In genomic region chr14:76884853-76885276, GRCh38 we compare ENCODE assay signal across 21 cellular contexts. TPM values are rescaled to one million over a fixed set of nuclear protein-coding genes. Genes with fewer than 3 reads are reported as not detected.
DNase-seq lines count a peak whose midpoint lies in the region; ATAC-seq, FAIRE-seq and TF ChIP-seq lines count a peak whose summit lies in the region.
"Had no signal": no experiment of that assay in that cellular context is flagged by ENCODE, and none has a peak within 500 bp of the region (broad histone marks: within the 10 kb centered on the region; RNA-seq: fewer than 3 reads in every experiment).

No MANE protein-coding gene starts in this region.

- H3F3A ChIP-seq in neural progenitor cell (ENCODE audit: low read depth), result no peaks in the 10 kb centered on the region

- TF ChIP-seq POLR2A in H1 (IDR thresholded peaks at IDR 0.05; ENCODE audit: control extremely low read depth in 1 of 2, low read depth in 2 of 2, low read length in 2 of 2), result no peak

- H3K27ac Mint-ChIP-seq in neural progenitor cell, result no peak overlapping the region
- no peak overlapping the region for H3K27ac Mint-ChIP-seq in stimulated activated naive B cell treated with anti-CD40 and anti-IgM and Interleukin-4, amounts not matched to agents 10 μg/mL and 1 μg/mL and 100 μg/mL, for 72 hours
- H3K27ac Mint-ChIP-seq: activated naive CD8-positive, alpha-beta T cell treated with anti-CD3 and anti-CD28 coated beads, Interleukin-2, amount 10 ng/mL, durations not matched to agents 7 days and 5 days; activated T-helper 1 cell treated with anti-CD3 and anti-CD28 coated beads, Interleukin-12 subunit alpha, Interleukin-12 subunit beta, Interleukin-2, Interleukin-4 antibody, amounts not matched to agents 30 ng/mL and 10 ng/mL and 1 ng/mL, durations not matched to agents 14 hours and 24 hours and 36 hours had no signal

- no peak overlapping the region for H2BK20ac ChIP-seq in H1 (ENCODE audit: low read length)

- H2BK120ac ChIP-seq in H1 (replicated peaks; ENCODE audit: low read depth, low read length), result no peak overlapping the region

- ATAC-seq in left cardiac atrium, result peak; percentile 29 to 87
- ATAC-seq in stimulated activated naive B cell treated with anti-CD40 and anti-IgM and Interleukin-4, amounts not matched to agents 10 μg/mL and 1 μg/mL and 100 μg/mL, for 72 hours (replicated peaks), result no peak

- H3K9ac ChIP-seq in H1 (replicated peaks in 1 of 4; ENCODE audit: extremely low read depth in 1 of 4, low read depth in 3 of 4, low read length in 3 of 4), result no peak overlapping the region
- H3K9ac ChIP-seq in neural progenitor cell, result no peak overlapping the region

- 0 out of 2 replicates have a peak overlapping the region, but pooled peaks have one; percentile 39 for H2BK12ac ChIP-seq in H1 (ENCODE audit: low read depth, low read length)

- no peak for TF ChIP-seq RAD21 in H1 (IDR thresholded peaks at IDR 0.05 in 1 of 2, conservative IDR thresholded peaks at IDR 0.05 in 1 of 2; ENCODE audit: low read depth in 2 of 2, low read length in 2 of 2)

- no peaks in the 10 kb centered on the region for H3K23me2 ChIP-seq in H1 (ENCODE audit: low read depth, low read length)

- no peak for TF ChIP-seq CTCF in H1 (IDR thresholded peaks at IDR 0.05; ENCODE audit: control extremely low read depth in 1 of 3, insufficient read depth in 1 of 3, low read depth in 1 of 3, low read length in 3 of 3)
- TF ChIP-seq CTCF in neural progenitor cell (IDR thresholded peaks at IDR 0.05), result no peak

- DNase-seq in H1 (ENCODE audit: low read depth in 1 of 2, low spot score in 2 of 2) (no peak), left cardiac atrium (peak; percentile 73), neural progenitor cell (ENCODE audit: low spot score) (no peak), NCI-H510A treated with DMSO at 0.1 percent for 48 hours (lab: John Stamatoyannopoulos, UW) (no peak), DMS153 treated with DMSO at 0.1 percent for 48 hours (lab: John Stamatoyannopoulos, UW; ENCODE audit: unreplicated experiment) (no peak)
- no peak for DNase-seq in activated naive CD4-positive, alpha-beta T cell (lab: John Stamatoyannopoulos, UW)
- DNase-seq in stimulated activated naive B cell treated with anti-CD40 and anti-IgM and Interleukin-4, amounts not matched to agents 10 μg/mL and 1 μg/mL and 100 μg/mL, for 72 hours, result no peak
- DNase-seq: activated naive CD8-positive, alpha-beta T cell treated with anti-CD3 and anti-CD28 coated beads, Interleukin-2, amount 10 ng/mL, durations not matched to agents 7 days and 5 days; AML-193; brain microvascular endothelial cell; colonic mucosa; EL; KG1; NCI-H187 treated with DMSO at 0.1 percent for 48 hours had no signal

- intact Hi-C loops in left cardiac atrium (cut with DNase I), result no loop called here

- H3K79me2 ChIP-seq in H1 (ENCODE audit: control insufficient read depth in 1 of 2, insufficient read depth in 2 of 2, low read length in 2 of 2) (no peaks in the 10 kb centered on the region), neural progenitor cell (ENCODE audit: low read depth) (no peaks in the 10 kb centered on the region)

- no peak overlapping the region for H3K4ac ChIP-seq in H1 (replicated peaks; ENCODE audit: insufficient read length, low read depth, low read length)

- H2AK5ac ChIP-seq in H1 (ENCODE audit: low read depth, low read length), result no peak overlapping the region

- no peaks in the 10 kb centered on the region for H3K79me1 ChIP-seq in H1 (ENCODE audit: low read depth, low read length)

- H3K27me3 Mint-ChIP-seq in neural progenitor cell (ENCODE audit: insufficient read depth, low read depth), result peaks cover 3% of the 10 kb centered on the region
- H3K27me3 Mint-ChIP-seq in stimulated activated naive B cell treated with anti-CD40 and anti-IgM and Interleukin-4, amounts not matched to agents 10 μg/mL and 1 μg/mL and 100 μg/mL, for 72 hours, result peaks cover 8 to 17% of the 10 kb centered on the region in 2 donors

- CTCF ChIA-PET in H1 (lab: Charles Lee; ENCODE audit: partially characterized antibody), result interaction anchor here (0.6 to 27.4 kb wide), 8 partner anchors 10 to 368 kb away, joined by 3 to 719 read pairs (median 7); no protein-coding TSS in a partner anchor

- H3K27me3 ChIP-seq in H1 (replicated peaks in 1 of 4; ENCODE audit: control insufficient read depth in 3 of 4, extremely low read depth in 1 of 4, insufficient read depth in 3 of 4, low read length in 3 of 4) (0 out of 7 replicates have a peak, but pooled peaks cover 0 to 3% (median 0%) of the 10 kb centered on the region in 4 experiments), neural progenitor cell (no peaks in the 10 kb centered on the region)
- H3K27me3 ChIP-seq: brain microvascular endothelial cell, colonic mucosa, suprapubic skin had no signal

- H3K18ac ChIP-seq in H1 (ENCODE audit: extremely low read depth, low read length), result no peak overlapping the region

- H3K36me3 ChIP-seq in H1 (ENCODE audit: control insufficient read depth in 2 of 4, insufficient read depth in 4 of 4, low read length in 3 of 4) (no peaks in the 10 kb centered on the region), neural progenitor cell (no peaks in the 10 kb centered on the region)
- H3K36me3 ChIP-seq: brain microvascular endothelial cell, colonic mucosa, suprapubic skin had no signal

- 82% methylated on average over 14 of the region's 14 CpGs; no CpG with 5 or more reads in 1 of the 2 experiments for whole genome bisulfite sequencing in H1 (ENCODE audit: extremely low coverage in 1 of 2, insufficient coverage in 1 of 2, insufficient read length in 1 of 2, insufficient replicate concordance in 2 of 2, low coverage in 1 of 2, low lambda C conversion rate in 2 of 2, missing lambda C conversion rate in 1 of 2), 2 experiments

- H2AFZ ChIP-seq in H1 (ENCODE audit: low read length) (peak overlapping the region; percentile 49; the same call in 1 of the 2 replicates), neural progenitor cell (replicated peaks) (peak overlapping the region; percentile 77)

- H4K91ac ChIP-seq in H1 (replicated peaks; ENCODE audit: insufficient read length, low read length), result peak overlapping the region; percentile 31

- H4K20me1 ChIP-seq in H1 (replicated peaks in 1 of 2; ENCODE audit: control insufficient read depth in 1 of 2, insufficient read depth in 2 of 2, low read length in 2 of 2) (no peaks in the 10 kb centered on the region), neural progenitor cell (ENCODE audit: low read depth) (no peaks in the 10 kb centered on the region)

- peaks cover 0 to 6% (median 3%) of the 10 kb centered on the region in 4 experiments; a peak in 4 of 7 replicates for H3K4me1 ChIP-seq in H1 (replicated peaks in 1 of 4; ENCODE audit: control insufficient read depth in 3 of 4, insufficient read depth in 4 of 4, low read length in 3 of 4)
- H3K4me1 ChIP-seq in neural progenitor cell, result peaks cover 4% of the 10 kb centered on the region
- H3K4me1 ChIP-seq: colonic mucosa had no signal

- H3K4me1 Mint-ChIP-seq in neural progenitor cell, result peaks cover 7% of the 10 kb centered on the region
- H3K4me1 Mint-ChIP-seq in stimulated activated naive B cell treated with anti-CD40 and anti-IgM and Interleukin-4, amounts not matched to agents 10 μg/mL and 1 μg/mL and 100 μg/mL, for 72 hours, result peaks cover 9 to 12% of the 10 kb centered on the region in 2 donors

- H3K9me3 ChIP-seq in H1 (ENCODE audit: insufficient read depth in 2 of 2, low read depth in 1 of 2, low read length in 1 of 2) (no peaks in the 10 kb centered on the region), neural progenitor cell (ENCODE audit: low read depth) (no peaks in the 10 kb centered on the region)
- H3K9me3 ChIP-seq: colonic mucosa, suprapubic skin had no signal

- no peak overlapping the region for H3K14ac ChIP-seq in H1 (ENCODE audit: insufficient read length)

- no peak for FAIRE-seq in H1 (lab: Jason Lieb, UNC)
- FAIRE-seq: frontal cortex, GM18507 had no signal

- no peak overlapping the region for H4K5ac ChIP-seq in H1 (ENCODE audit: insufficient read length, low read depth, low read length)

- H3K23ac ChIP-seq in H1 (ENCODE audit: insufficient read length), result no peak overlapping the region

- H3K4me2 ChIP-seq in H1 (ENCODE audit: insufficient read depth in 1 of 2, low read depth in 2 of 2, low read length in 2 of 2) (no peak overlapping the region), neural progenitor cell (no peak overlapping the region)

- TF ChIP-seq EP300 in H1 (IDR thresholded peaks at IDR 0.05; ENCODE audit: borderline replicate concordance in 1 of 2, low read depth in 2 of 2, low read length in 2 of 2), result no peak

- H2BK5ac ChIP-seq in H1 (ENCODE audit: low read depth, low read length), result peak overlapping the region; percentile 16; the same call in 1 of the 2 replicates

- no peaks in the 10 kb centered on the region for H3K9me3 Mint-ChIP-seq in neural progenitor cell
- no peaks in the 10 kb centered on the region for H3K9me3 Mint-ChIP-seq in stimulated activated naive B cell treated with anti-CD40 and anti-IgM and Interleukin-4, amounts not matched to agents 10 μg/mL and 1 μg/mL and 100 μg/mL, for 72 hours
- H3K9me3 Mint-ChIP-seq: activated naive CD8-positive, alpha-beta T cell treated with anti-CD3 and anti-CD28 coated beads, Interleukin-2, amount 10 ng/mL, durations not matched to agents 7 days and 5 days; activated T-helper 1 cell treated with anti-CD3 and anti-CD28 coated beads, Interleukin-12 subunit alpha, Interleukin-12 subunit beta, Interleukin-2, Interleukin-4 antibody, amounts not matched to agents 30 ng/mL and 10 ng/mL and 1 ng/mL, durations not matched to agents 14 hours and 24 hours and 36 hours had no signal

- H3K4me3 ChIP-seq in H1 (ENCODE audit: extremely low read depth in 1 of 4, insufficient read depth in 2 of 4, low read depth in 3 of 4, low read length in 4 of 4) (no peak overlapping the region), neural progenitor cell (no peak overlapping the region)
- H3K4me3 ChIP-seq: colonic mucosa, lung, suprapubic skin had no signal

- no peak overlapping the region for H4K8ac ChIP-seq in H1 (ENCODE audit: extremely low read depth, insufficient read depth, low read length)

- H3K4me3 Mint-ChIP-seq in neural progenitor cell, result no peak overlapping the region
- H3K4me3 Mint-ChIP-seq in stimulated activated naive B cell treated with anti-CD40 and anti-IgM and Interleukin-4, amounts not matched to agents 10 μg/mL and 1 μg/mL and 100 μg/mL, for 72 hours, result no peak overlapping the region
- H3K4me3 Mint-ChIP-seq: activated naive CD8-positive, alpha-beta T cell treated with anti-CD3 and anti-CD28 coated beads, Interleukin-2, amount 10 ng/mL, durations not matched to agents 7 days and 5 days; activated T-helper 1 cell treated with anti-CD3 and anti-CD28 coated beads, Interleukin-12 subunit alpha, Interleukin-12 subunit beta, Interleukin-2, Interleukin-4 antibody, amounts not matched to agents 30 ng/mL and 10 ng/mL and 1 ng/mL, durations not matched to agents 14 hours and 24 hours and 36 hours had no signal

- peak overlapping the region; percentile 72; the same call in 1 of the 2 replicates for H2BK15ac ChIP-seq in H1 (ENCODE audit: low read length)

- POLR2A ChIA-PET in H1 (lab: Charles Lee; ENCODE audit: partially characterized antibody), result interaction anchor here (0.7 kb wide), 1 partner anchor 57 kb away, joined by 3 read pairs; no protein-coding TSS in a partner anchor

- H3K27ac ChIP-seq in H1 (ENCODE audit: low read depth, low read length) (no peak overlapping the region), neural progenitor cell (no peak overlapping the region)
- H3K27ac ChIP-seq: brain microvascular endothelial cell, colonic mucosa had no signal

- no peaks in the 10 kb centered on the region for H3K36me3 Mint-ChIP-seq in neural progenitor cell
- H3K36me3 Mint-ChIP-seq in stimulated activated naive B cell treated with anti-CD40 and anti-IgM and Interleukin-4, amounts not matched to agents 10 μg/mL and 1 μg/mL and 100 μg/mL, for 72 hours, result no peaks in the 10 kb centered on the region
- H3K36me3 Mint-ChIP-seq: activated naive CD8-positive, alpha-beta T cell treated with anti-CD3 and anti-CD28 coated beads, Interleukin-2, amount 10 ng/mL, durations not matched to agents 7 days and 5 days had no signal

- no peak overlapping the region for H3K56ac ChIP-seq in H1 (replicated peaks; ENCODE audit: insufficient read length, low read depth, low read length)

RNA-seq across cellular contexts. Expression of gene LRRC74A, which starts 58.7 kb away (rescaled TPM):
- total RNA-seq in H1 (2021; fragmentation: NEBNext Ultra II Directional; extraction: Animal tissue kit (Norgen Biotek cat#: 25700)), result not detected in 2 replicates
- polyA plus RNA-seq in H1 (2011; rRNA removed), result not detected in 2 replicates
- polyA plus RNA-seq in H1 (2011; cell fraction: cytosol; rRNA removed), result not detected
- polyA plus RNA-seq in H1 (2011; cell fraction: nucleus; rRNA removed), result not detected
- not detected in 4 replicates for polyA plus RNA-seq in H1 (2012, experiment 1 of 2)
- polyA plus RNA-seq in H1 (2012, experiment 2 of 2), result not detected
- polyA plus RNA-seq in H1 (2013, experiment 1 of 2), result not detected
- polyA plus RNA-seq in H1 (2013, experiment 2 of 2), result not detected
- not detected in 2 replicates for polyA minus RNA-seq in H1 (2011; rRNA and poly(A)+ RNA removed)
- not detected for polyA minus RNA-seq in H1 (2011; cell fraction: cytosol; rRNA and poly(A)+ RNA removed)
- not detected for polyA minus RNA-seq in H1 (2011; cell fraction: nucleus; rRNA and poly(A)+ RNA removed)
- total RNA-seq in left cardiac atrium (not detected), neural progenitor cell (ENCODE audit: low replicate concordance) (not detected in 2 replicates)
- total RNA-seq: activated naive CD8-positive, alpha-beta T cell treated with anti-CD3 and anti-CD28 coated beads, Interleukin-2, amount 10 ng/mL, durations not matched to agents 7 days and 5 days; activated T-helper 1 cell treated with anti-CD3 and anti-CD28 coated beads, Interleukin-12 subunit alpha, Interleukin-12 subunit beta, Interleukin-2, Interleukin-4 antibody, amounts not matched to agents 30 ng/mL and 10 ng/mL and 1 ng/mL, durations not matched to agents 14 hours and 24 hours and 36 hours; colonic mucosa; frontal cortex; lung; osteocyte; RPMI7951; suprapubic skin had no signal
- polyA plus RNA-seq: lung had no signal

Comparison
In these comparisons a context has a peak if more than half of its experiments do, and no peak if none do; other contexts are left out.
1. ATAC-seq: peak in left cardiac atrium (2 of 2); none in stimulated activated naive B cell treated with anti-CD40 and anti-IgM and Interleukin-4, amounts not matched to agents 10 μg/mL and 1 μg/mL and 100 μg/mL, for 72 hours (0 of 2).